ENCODE assay signal across 35 cellular contexts in the genomic region with DNA sequence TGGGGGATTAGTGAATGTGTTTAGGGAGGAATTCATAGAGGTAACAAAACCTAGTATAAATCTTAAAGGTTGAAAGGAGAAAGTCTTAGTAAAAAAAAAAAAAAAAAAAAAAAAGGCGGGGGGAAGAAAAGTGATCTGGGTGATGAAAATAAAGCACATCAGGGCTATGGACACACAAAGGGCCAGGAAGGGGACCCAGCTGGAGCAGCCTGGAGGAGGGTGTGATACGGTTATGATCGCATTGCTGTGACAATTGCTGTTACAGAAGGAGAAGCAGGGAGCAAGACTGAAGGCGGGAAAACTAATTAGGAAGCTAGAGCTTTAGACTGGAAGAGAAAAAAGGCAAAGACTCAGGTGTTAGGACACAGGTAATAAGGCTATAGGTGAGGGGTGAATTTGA.
"Had no signal": no experiment of that assay in that cellular context is flagged by ENCODE, and none has a peak within 500 bp of the region (broad histone marks: within the 10 kb centered on the region; RNA-seq: fewer than 3 reads in every experiment).

No MANE protein-coding gene starts in this region.

- ATAC-seq: activated CD8-positive, alpha-beta memory T cell treated with anti-CD3 and anti-CD28 coated beads, Interleukin-2, amount 10 ng/mL, durations not matched to agents 7 days and 5 days; activated T-cell treated with anti-CD3 and anti-CD28 coated beads, Interleukin-2, amount 50 U/mL, for 72 hours; activated T-helper 17 cell treated with anti-CD3 and anti-CD28 coated beads, Interleukin-2, amount 50 U/mL, for 72 hours; PC-3; SK-N-SH treated with all-trans-retinoic acid at 6 μM for 48 hours; T-cell; T-helper 17 cell had no signal

- H3K4me2 ChIP-seq: KMS-11 had no signal

- H3K27ac ChIP-seq: ascending aorta, breast epithelium, KMS-11, Peyer's patch, VCaP had no signal

- H3K27ac Mint-ChIP-seq: activated B cell treated with CpG ODN at 0.5 μM for 24 hours; activated CD4-positive, alpha-beta memory T cell treated with anti-CD3 and anti-CD28 coated beads, Interleukin-2, amount 10 ng/mL, durations not matched to agents 7 days and 5 days; activated CD8-positive, alpha-beta memory T cell treated with anti-CD3 and anti-CD28 coated beads, Interleukin-2, amount 10 ng/mL, durations not matched to agents 7 days and 5 days; activated naive CD4-positive, alpha-beta T cell treated with anti-CD3 and anti-CD28 coated beads, Interleukin-2, amount 50 U/mL, for 24 hours; activated naive CD8-positive, alpha-beta T cell treated with anti-CD3 and anti-CD28 coated beads, Interleukin-2, amount 10 ng/mL, durations not matched to agents 7 days and 5 days; activated T-cell treated with anti-CD3 and anti-CD28 coated beads, Interleukin-2, amount 50 U/mL, for 72 hours; activated T-helper 17 cell treated with anti-CD3 and anti-CD28 coated beads, Interleukin-2, amount 50 U/mL, for 72 hours; T-cell; T-helper 17 cell had no signal

- H3K4me1 ChIP-seq: ascending aorta, breast epithelium, Peyer's patch had no signal

- H3K9ac ChIP-seq: KMS-11 had no signal

- H3K27me3 Mint-ChIP-seq: activated B cell treated with CpG ODN at 0.5 μM for 24 hours; activated CD4-positive, alpha-beta memory T cell treated with anti-CD3 and anti-CD28 coated beads, Interleukin-2, amount 10 ng/mL, durations not matched to agents 7 days and 5 days; activated CD8-positive, alpha-beta memory T cell treated with anti-CD3 and anti-CD28 coated beads, Interleukin-2, amount 10 ng/mL, durations not matched to agents 7 days and 5 days; activated naive CD4-positive, alpha-beta T cell treated with anti-CD3 and anti-CD28 coated beads, Interleukin-2, amount 50 U/mL, for 24 hours; activated naive CD8-positive, alpha-beta T cell treated with anti-CD3 and anti-CD28 coated beads, Interleukin-2, amount 10 ng/mL, durations not matched to agents 7 days and 5 days; activated T-helper 17 cell treated with anti-CD3 and anti-CD28 coated beads, Interleukin-2, amount 50 U/mL, for 72 hours; T-cell; T-helper 17 cell had no signal

- H3K4me1 Mint-ChIP-seq: activated B cell treated with CpG ODN at 0.5 μM for 24 hours; activated CD4-positive, alpha-beta memory T cell treated with anti-CD3 and anti-CD28 coated beads, Interleukin-2, amount 10 ng/mL, durations not matched to agents 7 days and 5 days; activated CD8-positive, alpha-beta memory T cell treated with anti-CD3 and anti-CD28 coated beads, Interleukin-2, amount 10 ng/mL, durations not matched to agents 7 days and 5 days; activated naive CD4-positive, alpha-beta T cell treated with anti-CD3 and anti-CD28 coated beads, Interleukin-2, amount 50 U/mL, for 24 hours; activated naive CD8-positive, alpha-beta T cell treated with anti-CD3 and anti-CD28 coated beads, Interleukin-2, amount 10 ng/mL, durations not matched to agents 7 days and 5 days; activated T-helper 17 cell treated with anti-CD3 and anti-CD28 coated beads, Interleukin-2, amount 50 U/mL, for 72 hours; T-cell; T-helper 17 cell had no signal

- H3K36me3 Mint-ChIP-seq: activated CD8-positive, alpha-beta memory T cell treated with anti-CD3 and anti-CD28 coated beads, Interleukin-2, amount 10 ng/mL, durations not matched to agents 7 days and 5 days; activated naive CD4-positive, alpha-beta T cell treated with anti-CD3 and anti-CD28 coated beads, Interleukin-2, amount 50 U/mL, for 24 hours; activated naive CD8-positive, alpha-beta T cell treated with anti-CD3 and anti-CD28 coated beads, Interleukin-2, amount 10 ng/mL, durations not matched to agents 7 days and 5 days; T-cell had no signal

- DNase-seq: activated B cell treated with CpG ODN at 0.5 μM for 24 hours; activated CD4-positive, alpha-beta memory T cell treated with anti-CD3 and anti-CD28 coated beads, Interleukin-2, amount 10 ng/mL, durations not matched to agents 7 days and 5 days; activated CD4-positive, alpha-beta T cell treated with anti-CD3 and anti-CD28 coated beads for 1 hour; activated CD4-positive, alpha-beta T cell treated with anti-CD3 and anti-CD28 coated beads for 48 hours; activated CD8-positive, alpha-beta memory T cell treated with anti-CD3 and anti-CD28 coated beads for 24 hours; activated CD8-positive, alpha-beta memory T cell treated with anti-CD3 and anti-CD28 coated beads, Interleukin-2, amount 10 ng/mL, durations not matched to agents 7 days and 5 days; activated CD8-positive, alpha-beta memory T cell treated with anti-CD3 and anti-CD28 coated beads, Interleukin-2, amount 50 U/mL, for 48 hours; activated gamma-delta T cell; activated naive CD4-positive, alpha-beta T cell treated with Interleukin-2 at 50 U/mL for 16 hours; activated naive CD8-positive, alpha-beta T cell treated with anti-CD3 and anti-CD28 coated beads, Interleukin-2, amount 10 ng/mL, durations not matched to agents 7 days and 5 days; activated T-cell treated with anti-CD3 and anti-CD28 coated beads, Interleukin-2, amount 50 U/mL, for 72 hours; amygdala; MM.1S; MV-4-11; NCI-H1092; NCI-H1436 treated with DMSO at 0.1 percent for 48 hours; NCI-H1694 treated with DMSO at 0.1 percent for 48 hours; NCI-H2029; NCI-H345; NCI-H524 treated with DMSO at 0.1 percent for 48 hours; NCI-H748 treated with DMSO at 0.1 percent for 48 hours; NK-92 treated with Interleukin-12 subunit alpha and Interleukin-12 subunit beta, amount 100 ng/mL, for 24 hours; PC-3; Peyer's patch; RPMI8226; SHP77 treated with DMSO at 0.1 percent for 48 hours; T-cell; T-helper 17 cell had no signal

- H3K9me3 ChIP-seq: ascending aorta, Peyer's patch had no signal

- H3K4me3 Mint-ChIP-seq: activated B cell treated with CpG ODN at 0.5 μM for 24 hours; activated CD4-positive, alpha-beta memory T cell treated with anti-CD3 and anti-CD28 coated beads, Interleukin-2, amount 10 ng/mL, durations not matched to agents 7 days and 5 days; activated CD8-positive, alpha-beta memory T cell treated with anti-CD3 and anti-CD28 coated beads, Interleukin-2, amount 10 ng/mL, durations not matched to agents 7 days and 5 days; activated naive CD4-positive, alpha-beta T cell treated with anti-CD3 and anti-CD28 coated beads, Interleukin-2, amount 50 U/mL, for 24 hours; activated naive CD8-positive, alpha-beta T cell treated with anti-CD3 and anti-CD28 coated beads, Interleukin-2, amount 10 ng/mL, durations not matched to agents 7 days and 5 days; activated T-cell treated with anti-CD3 and anti-CD28 coated beads, Interleukin-2, amount 50 U/mL, for 72 hours; activated T-helper 17 cell treated with anti-CD3 and anti-CD28 coated beads, Interleukin-2, amount 50 U/mL, for 72 hours; T-cell; T-helper 17 cell had no signal

- H3K27me3 ChIP-seq: ascending aorta, breast epithelium, Peyer's patch had no signal
